Comparison of ENCODE assay signal across 8 cellular contexts in the genomic region with DNA sequence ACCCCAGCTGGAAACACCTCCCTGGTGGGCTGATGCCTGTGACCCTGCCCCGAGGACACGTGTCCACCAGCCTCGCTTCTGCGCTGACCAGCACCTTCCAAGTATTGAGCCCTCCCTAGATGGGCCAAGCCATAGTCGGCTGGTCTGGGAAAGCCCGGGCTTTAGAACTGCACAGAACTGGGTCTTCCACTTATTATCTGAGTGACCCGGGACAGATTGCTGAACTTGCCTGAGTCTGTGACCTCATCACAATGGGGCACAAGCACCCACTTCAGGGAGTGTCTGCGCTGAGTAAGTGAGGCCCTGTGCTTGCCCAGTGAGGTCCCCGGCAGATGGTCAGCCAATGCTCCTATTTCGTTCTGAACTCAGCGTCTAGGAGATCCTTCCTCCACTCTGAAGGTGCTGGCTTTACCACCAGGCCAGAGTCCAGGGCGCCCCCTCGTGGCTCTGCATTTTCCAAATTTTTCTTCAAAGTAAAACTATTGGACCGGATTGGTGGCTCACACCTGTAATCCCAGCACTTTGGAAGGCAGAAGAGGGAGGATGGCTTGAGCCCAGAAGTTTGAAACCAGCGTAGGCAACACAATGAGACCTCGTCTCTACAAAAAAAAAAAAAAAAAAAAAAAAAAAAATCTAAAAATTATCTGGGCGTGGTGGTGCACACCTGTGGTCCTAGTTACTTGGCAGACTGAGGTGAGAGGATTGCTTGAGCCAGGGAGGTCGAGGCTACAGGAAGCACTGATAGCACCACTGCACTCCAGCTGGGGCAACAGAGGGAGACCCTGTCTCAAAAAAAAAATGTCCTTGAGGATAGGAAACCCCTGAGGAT.
A peak's percentile ranks its signal among the peaks of the same experiment; 100 is the strongest.
DNase-seq lines count a peak whose midpoint lies in the region; ATAC-seq lines count a peak whose summit lies in the region.

No MANE protein-coding gene starts in this region.

- ATAC-seq in HG03280 (IDR thresholded peaks at IDR 0.05; ENCODE audit: unreplicated experiment) (peak; percentile 44), HG02973 (IDR thresholded peaks at IDR 0.05; ENCODE audit: unreplicated experiment) (no peak)

- DNase-seq in COLO668 (lab: John Stamatoyannopoulos, UW; ENCODE audit: unreplicated experiment) = peak; percentile 72
- peak; percentile 57 for DNase-seq in NOMO-1 treated with DMSO at 0.1 percent for 48 hours (lab: John Stamatoyannopoulos, UW; ENCODE audit: unreplicated experiment)
- peak; percentile 48 for DNase-seq in activated T-cell treated with anti-CD3 and anti-CD28 coated beads, Interleukin-2, amount 50 U/mL, for 1 hour
- DNase-seq in foreskin melanocyte = peak; percentile 38
- DNase-seq in pons (ENCODE audit: low spot score) = peak; percentile 14
- no peak for DNase-seq in occipital lobe (lab: John Stamatoyannopoulos, UW)
